ENCODE assay signal across 8 cellular contexts in the genomic region with DNA sequence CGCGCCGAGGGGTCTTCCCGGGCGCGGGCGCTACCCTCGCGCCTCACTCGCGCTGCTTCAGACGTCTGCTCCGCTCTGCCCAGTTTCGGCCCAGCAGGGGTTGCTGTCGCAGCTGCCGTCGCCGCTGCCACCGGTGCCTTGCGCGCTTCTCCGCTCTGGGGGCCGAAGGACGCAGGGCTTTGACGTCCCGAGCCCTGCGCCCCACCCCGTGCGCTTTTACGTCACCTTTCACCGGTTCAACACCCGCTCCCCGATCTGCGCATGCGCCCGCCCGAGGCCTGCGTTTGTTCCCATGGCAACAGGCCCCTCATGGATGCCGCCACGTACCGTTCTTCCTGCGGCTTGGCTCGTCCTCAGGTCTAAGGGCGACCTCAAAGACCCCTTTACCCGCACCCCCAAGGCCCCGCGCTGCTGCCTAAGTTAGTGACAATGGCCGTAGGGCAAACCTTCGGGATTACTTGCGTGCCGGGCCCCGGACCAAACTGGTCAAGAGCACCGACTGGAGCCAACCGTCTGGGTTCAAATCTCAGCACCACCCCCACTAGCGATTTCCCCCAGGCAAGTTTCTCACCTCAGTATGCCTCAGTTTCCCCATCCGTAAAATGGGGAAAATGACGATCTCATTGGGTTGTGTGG. TPM values are rescaled to one million over a fixed set of nuclear protein-coding genes. Genes with fewer than 3 reads are reported as not detected.
DNase-seq lines count a peak whose midpoint lies in the region; ATAC-seq and TF ChIP-seq lines count a peak whose summit lies in the region.

No MANE protein-coding gene starts in this region.

- H3K4me1 ChIP-seq in BE2C (peaks cover 6% of the 10 kb centered on the region; the same call in 1 of the 2 replicates), colonic mucosa (peaks cover 21% of the 10 kb centered on the region)

- peak overlapping the region; percentile 81 for H3K4me3 ChIP-seq in BE2C (ENCODE audit: low read depth, low read length)
- peak overlapping the region; percentile 66 for H3K4me3 ChIP-seq in colonic mucosa

- H3K27me3 ChIP-seq in BE2C: peaks cover 29% of the 10 kb centered on the region
- no peaks in the 10 kb centered on the region for H3K27me3 ChIP-seq in colonic mucosa

- TF ChIP-seq CTCF in BE2C (IDR thresholded peaks at IDR 0.05; ENCODE audit: low read depth, low read length): no peak
- no peak for TF ChIP-seq CTCF in colonic mucosa (IDR thresholded peaks at IDR 0.05)

- intact Hi-C loops in colonic mucosa (cut with DNase I): loop anchor here (5.0 kb wide), 2 partner anchors 116 to 161 kb away; a partner anchor contains a TSS

- peak overlapping the region; percentile 92 for H3K27ac ChIP-seq in colonic mucosa

- DNase-seq in BE2C (peak; percentile 99), GM19240 (ENCODE audit: insufficient read length, low spot score) (peak; percentile 98), NCI-H524 (lab: John Stamatoyannopoulos, UW) (peak; percentile 91 to 96), colonic mucosa (peak; percentile 99), left kidney (ENCODE audit: low read depth, low spot score) (peak; percentile 99)
- peak; percentile 100 for DNase-seq in activated CD4-positive, alpha-beta T cell treated with anti-CD3 and anti-CD28 coated beads for 48 hours
- DNase-seq in stimulated activated CD4-positive, alpha-beta T cell treated with anti-CD3 and anti-CD28 coated beads, Interleukin-1b, Interleukin-23, amount 100 ng/mL, for 48 hours: peak; percentile 98

- no peaks in the 10 kb centered on the region for H3K9me3 ChIP-seq in BE2C
- H3K9me3 ChIP-seq in colonic mucosa: no peaks in the 10 kb centered on the region

- peak overlapping the region; percentile 60 to 70 for H3K9ac ChIP-seq in colonic mucosa (ENCODE audit: low read depth in 2 of 2, low read length in 2 of 2)

- ATAC-seq in HG03457 (IDR thresholded peaks at IDR 0.05; ENCODE audit: unreplicated experiment): peak; percentile 31

- H3K36me3 ChIP-seq in BE2C (no peaks in the 10 kb centered on the region), colonic mucosa (no peaks in the 10 kb centered on the region)

RNA-seq across cellular contexts. Expression of a gene that starts 0.6 kb away (rescaled TPM):
- polyA plus RNA-seq in BE2C (2012; ENCODE audit: insufficient read depth, insufficient read length, low read depth): 88.6 TPM
- total RNA-seq in colonic mucosa: 100 to 1,000 TPM in 1 of 2 donors, 10 to 100 TPM in 1; 91.6 to 142 TPM

RNA-seq across cellular contexts. Expression of a gene that starts 3.4 kb away (rescaled TPM):
- 39.4 TPM for polyA plus RNA-seq in BE2C (2012; ENCODE audit: insufficient read depth, insufficient read length, low read depth)
- 10 to 100 TPM; 89.3 to 91.4 TPM for total RNA-seq in colonic mucosa

RNA-seq across cellular contexts. Expression of a gene that starts 14.6 kb away (rescaled TPM):
- not detected for polyA plus RNA-seq in BE2C (2012; ENCODE audit: insufficient read depth, insufficient read length, low read depth)
- total RNA-seq in colonic mucosa: not detected

RNA-seq across cellular contexts. Expression of a gene that starts 25.8 kb away (rescaled TPM):
- polyA plus RNA-seq in BE2C (2012; ENCODE audit: insufficient read depth, insufficient read length, low read depth): 218 TPM
- total RNA-seq in colonic mucosa: 10 to 100 TPM; 45.3 to 57.9 TPM

RNA-seq across cellular contexts. Expression of a gene that starts 39.6 kb away (rescaled TPM):
- 36.5 TPM for polyA plus RNA-seq in BE2C (2012; ENCODE audit: insufficient read depth, insufficient read length, low read depth)
- total RNA-seq in colonic mucosa: 10 to 100 TPM; 50.1 to 59.5 TPM

Comparison
In these comparisons a context has a peak if more than half of its experiments do, and no peak if none do; other contexts are left out.
1. Peak in every context shown above with its lines: DNase-seq, ATAC-seq, H3K4me3 ChIP-seq and H3K27ac ChIP-seq.